In genomic region chr6:82588020-82588419, GRCh38 we compare ENCODE assay signal across 19 cellular contexts.
DNase-seq lines count a peak whose midpoint lies in the region; ATAC-seq and TF ChIP-seq lines count a peak whose summit lies in the region.
"Had no signal": no experiment of that assay in that cellular context is flagged by ENCODE, and none has a peak within 500 bp of the region (broad histone marks: within the 10 kb centered on the region; RNA-seq: fewer than 3 reads in every experiment).

No MANE protein-coding gene starts in this region.

- H3K27me3 ChIP-seq in A673 (replicated peaks; ENCODE audit: insufficient read depth, low read depth, low read length, poor library complexity), result no peaks in the 10 kb centered on the region
- H3K27me3 ChIP-seq: BLaER1 had no signal

- no TSS peak for BruUV-seq in A673 (replicated peaks; lab: Mats Ljungman, UMichigan)

- DNase-seq in A673 (ENCODE audit: low spot score) (no peak), HCEC 1CT (peak; percentile 23), RPMI7951 (ENCODE audit: low read depth) (peak; percentile 26), fibroblast of villous mesenchyme (ENCODE audit: low read depth) (peak; percentile 8), GM10248 (ENCODE audit: extremely low spot score) (no peak), Right ventricle myocardium superior (no peak), amniotic stem cell (lab: John Stamatoyannopoulos, UW) (no peak), natural killer cell (no peak)
- DNase-seq: Calu3; GM23248; NCI-H1417 treated with DMSO at 0.1 percent for 48 hours; NCI-H2029; NCI-H345; NCI-H524 treated with DMSO at 0.1 percent for 48 hours; NK-92 treated with Interleukin-12 subunit alpha and Interleukin-12 subunit beta, amount 100 ng/mL, for 24 hours; RPMI8226 had no signal

- POLR2A ChIA-PET in A673 (lab: Charles Lee; ENCODE audit: low non-redundant PET) (interaction anchor here (0.6 kb wide), 1 partner anchor 14 kb away, joined by 5 read pairs; no protein-coding TSS in a partner anchor), GM10248 (lab: Yijun Ruan, JAX) (no interaction called here)

- no peaks in the 10 kb centered on the region for H3K36me3 ChIP-seq in A673 (ENCODE audit: insufficient read depth, low read length, poor library complexity, severe bottlenecking)
- H3K36me3 ChIP-seq: BLaER1 had no signal

- no peaks in the 10 kb centered on the region for H3K9me3 ChIP-seq in A673 (ENCODE audit: low read depth, low read length, poor library complexity, severe bottlenecking)
- H3K9me3 ChIP-seq: BLaER1 had no signal

- H3K36me3 Mint-ChIP-seq in natural killer cell, result no peaks in the 10 kb centered on the region
- H3K36me3 Mint-ChIP-seq: CD4-positive, alpha-beta memory T cell had no signal

- no peak overlapping the region for H3K27ac Mint-ChIP-seq in natural killer cell
- H3K27ac Mint-ChIP-seq: CD4-positive, alpha-beta memory T cell had no signal

- H3K4me1 ChIP-seq in A673 (ENCODE audit: insufficient read depth, low read length, poor library complexity, severe bottlenecking), result no peaks in the 10 kb centered on the region

- no peak overlapping the region for H3K4me3 Mint-ChIP-seq in natural killer cell
- H3K4me3 Mint-ChIP-seq: CD4-positive, alpha-beta memory T cell had no signal

- H3K4me1 Mint-ChIP-seq in natural killer cell, result no peaks in the 10 kb centered on the region

- no peaks in the 10 kb centered on the region for H3K27me3 Mint-ChIP-seq in natural killer cell (ENCODE audit: low read depth in 2 of 2)

- CTCF ChIA-PET in A673 (lab: Charles Lee) (no interaction called here), GM10248 (lab: Yijun Ruan, JAX) (no interaction called here)

- H3K9me3 Mint-ChIP-seq in natural killer cell, result peaks cover 0 to 9% of the 10 kb centered on the region in 2 donors
- H3K9me3 Mint-ChIP-seq: CD4-positive, alpha-beta memory T cell had no signal

- intact Hi-C loops in A673 (cut with micrococcal nuclease; ENCODE audit: unreplicated experiment), result no loop called here
- intact Hi-C loops in Right ventricle myocardium superior (cut with DNase I), result no loop called here
- intact Hi-C loops in natural killer cell (cut with micrococcal nuclease), result no loop called here

- TF ChIP-seq CTCF in A673 (conservative IDR thresholded peaks at IDR 0.05; ENCODE audit: low read depth, low read length), result peak; percentile 26; the same call in 1 of the 2 replicates
- TF ChIP-seq CTCF in fibroblast of villous mesenchyme (IDR thresholded peaks at IDR 0.05; ENCODE audit: insufficient read depth, low read depth, low read length), result peak; percentile 11
- TF ChIP-seq CTCF in GM10248 (IDR thresholded peaks at IDR 0.05; ENCODE audit: control extremely low read depth, extremely low read depth, low read depth, missing control alignments), result no peak
- no peak for TF ChIP-seq CTCF in natural killer cell (IDR thresholded peaks at IDR 0.05)

- no peak overlapping the region for H3K27ac ChIP-seq in A673 (ENCODE audit: low read depth, low read length, poor library complexity, severe bottlenecking)
- H3K27ac ChIP-seq: BLaER1, GM23248 had no signal

- no peak for ATAC-seq in Right ventricle myocardium superior (ENCODE audit: poor library complexity)
- no peak for ATAC-seq in natural killer cell
- ATAC-seq: K562 had no signal

- H3K4me3 ChIP-seq in A673 (ENCODE audit: low read depth, low read length, poor library complexity, severe bottlenecking) (no peak overlapping the region), fibroblast of villous mesenchyme (ENCODE audit: low read depth, low read length) (no peak overlapping the region)
- H3K4me3 ChIP-seq: BLaER1, GM23248, K562 had no signal

Comparison
In these comparisons a context has a peak if more than half of its experiments do, and no peak if none do; other contexts are left out.
1. DNase-seq: peak in HCEC 1CT (single experiment), RPMI7951 (single experiment) and fibroblast of villous mesenchyme (single experiment); none in A673 (single experiment), GM10248 (single experiment), Right ventricle myocardium superior (single experiment), amniotic stem cell (single experiment) and natural killer cell (single experiment).
2. CTCF ChIP-seq: peak in A673 (single experiment) and fibroblast of villous mesenchyme (single experiment); none in GM10248 (single experiment) and natural killer cell (single experiment).